ENCODE assay signal across 19 cellular contexts in the genomic region with DNA sequence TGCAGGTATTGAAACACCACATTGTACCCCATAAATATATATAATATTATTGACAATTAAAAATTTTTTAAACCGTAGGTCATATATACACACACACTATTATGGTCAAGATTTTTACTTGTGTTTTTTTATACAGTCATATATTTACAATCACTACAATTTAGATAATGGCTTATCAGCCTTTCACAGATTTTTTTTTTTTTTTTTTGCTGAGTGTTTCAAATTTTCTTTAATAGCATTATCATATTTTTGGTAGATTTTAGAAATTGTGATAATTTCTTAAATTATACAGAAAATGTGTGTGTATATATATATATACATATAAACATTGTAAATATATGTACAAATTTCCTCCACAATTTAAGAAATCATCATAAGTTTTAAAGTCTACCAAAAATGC.
"Had no signal": no experiment of that assay in that cellular context is flagged by ENCODE, and none has a peak within 500 bp of the region (broad histone marks: within the 10 kb centered on the region; RNA-seq: fewer than 3 reads in every experiment).

No MANE protein-coding gene starts in this region.

- H3K36me3 Mint-ChIP-seq: naive B cell had no signal

- ATAC-seq: effector memory CD8-positive, alpha-beta T cell; heart left ventricle had no signal

- H3K27ac ChIP-seq: heart left ventricle, neutrophil, sigmoid colon, skin epidermis, stomach, thoracic aorta, transverse colon had no signal

- H3K27me3 Mint-ChIP-seq: dendritic cell treated with granulocyte-macrophage colony-stimulating factor and Interleukin-4, amounts not matched to agents 40 ng/mL and 50 ng/mL, for 4 days; effector memory CD8-positive, alpha-beta T cell; naive B cell had no signal

- H3K4me3 Mint-ChIP-seq: dendritic cell treated with granulocyte-macrophage colony-stimulating factor and Interleukin-4, amounts not matched to agents 40 ng/mL and 50 ng/mL, for 4 days; effector memory CD8-positive, alpha-beta T cell; naive B cell; nephron progenitor cell had no signal

- H3K9me3 Mint-ChIP-seq: dendritic cell treated with granulocyte-macrophage colony-stimulating factor and Interleukin-4, amounts not matched to agents 40 ng/mL and 50 ng/mL, for 4 days; effector memory CD8-positive, alpha-beta T cell had no signal

- DNase-seq: effector memory CD8-positive, alpha-beta T cell; foreskin melanocyte; heart left ventricle; hippocampal formation; kidney glomerular epithelial cell; mesendoderm; naive B cell; nephron progenitor cell; posterior cingulate gyrus; sigmoid colon; stimulated activated CD4-positive, alpha-beta T cell treated with anti-CD3 and anti-CD28 coated beads, Interleukin-12 subunit alpha, Interleukin-12 subunit beta, amount 100 ng/mL, for 4 hours; stimulated activated naive CD4-positive, alpha-beta T cell; stomach; substantia nigra; transverse colon had no signal

- H3K4me1 ChIP-seq: heart left ventricle, stomach, transverse colon had no signal

- H3K27ac Mint-ChIP-seq: dendritic cell treated with granulocyte-macrophage colony-stimulating factor and Interleukin-4, amounts not matched to agents 40 ng/mL and 50 ng/mL, for 4 days; effector memory CD8-positive, alpha-beta T cell; naive B cell; nephron progenitor cell had no signal

- H3K9me3 ChIP-seq: neutrophil, sigmoid colon, thoracic aorta, transverse colon had no signal

- H3K36me3 ChIP-seq: heart left ventricle, neutrophil, sigmoid colon, stomach, thoracic aorta, transverse colon had no signal

- H3K27me3 ChIP-seq: heart left ventricle, neutrophil, sigmoid colon, stomach, transverse colon had no signal

- H3K4me3 ChIP-seq: sigmoid colon, skin epidermis, stomach, thoracic aorta, transverse colon had no signal

- H3K4me1 Mint-ChIP-seq: naive B cell, nephron progenitor cell had no signal
